Comparison of ENCODE assay signal across 12 cellular contexts in genomic region chr9:115649991-115650472, GRCh38.
DNase-seq lines count a peak whose midpoint lies in the region; ATAC-seq and TF ChIP-seq lines count a peak whose summit lies in the region.
"Had no signal": no experiment of that assay in that cellular context is flagged by ENCODE, and none has a peak within 500 bp of the region (broad histone marks: within the 10 kb centered on the region; RNA-seq: fewer than 3 reads in every experiment).

No MANE protein-coding gene starts in this region.

- WGBS in psoas muscle, 3 donors, result 30 to 57% (median 39%) methylated on average over 9 of the region's 9 CpGs

- no peak overlapping the region for H3K4me3 Mint-ChIP-seq in activated CD8-positive, alpha-beta T cell treated with anti-CD3 and anti-CD28 coated beads for 36 hours
- H3K4me3 Mint-ChIP-seq: CD4-positive, CD25-positive, alpha-beta regulatory T cell had no signal

- no peak overlapping the region for H3K27ac Mint-ChIP-seq in activated CD8-positive, alpha-beta T cell treated with anti-CD3 and anti-CD28 coated beads for 36 hours
- H3K27ac Mint-ChIP-seq: CD4-positive, CD25-positive, alpha-beta regulatory T cell had no signal

- H3K27me3 ChIP-seq in psoas muscle (ENCODE audit: insufficient read depth in 3 of 3, low read length in 2 of 3), result peaks cover 0 to 2% (median 0%) of the 10 kb centered on the region in 3 donors

- no peaks in the 10 kb centered on the region for H3K4me1 Mint-ChIP-seq in activated CD8-positive, alpha-beta T cell treated with anti-CD3 and anti-CD28 coated beads for 36 hours (ENCODE audit: low read depth)
- H3K4me1 Mint-ChIP-seq: CD4-positive, CD25-positive, alpha-beta regulatory T cell had no signal

- H3K9me3 Mint-ChIP-seq in activated CD8-positive, alpha-beta T cell treated with anti-CD3 and anti-CD28 coated beads for 36 hours, result no peaks in the 10 kb centered on the region

- ATAC-seq in psoas muscle, result peak; percentile 37 to 90 (median 83)
- no peak for ATAC-seq in activated CD8-positive, alpha-beta T cell treated with anti-CD3 and anti-CD28 coated beads for 36 hours

- H3K27me3 Mint-ChIP-seq in activated CD8-positive, alpha-beta T cell treated with anti-CD3 and anti-CD28 coated beads for 36 hours, result peaks cover 5% of the 10 kb centered on the region
- H3K27me3 Mint-ChIP-seq: CD4-positive, CD25-positive, alpha-beta regulatory T cell had no signal

- H3K4me3 ChIP-seq in astrocyte of the spinal cord (ENCODE audit: low read depth, low read length) (no peak overlapping the region), psoas muscle (no peak overlapping the region)

- no peak overlapping the region for H3K27ac ChIP-seq in psoas muscle
- H3K27ac ChIP-seq: VCaP had no signal

- H3K4me1 ChIP-seq in psoas muscle, result no peaks in the 10 kb centered on the region

- DNase-seq in Ammon's horn (ENCODE audit: low spot score), result peak; percentile 89
- peak; percentile 96 for DNase-seq in astrocyte of the spinal cord (ENCODE audit: low read depth, low spot score)
- DNase-seq in hepatic stellate cell (ENCODE audit: low spot score), result peak; percentile 34
- peak; percentile 66 to 73 for DNase-seq in psoas muscle
- no peak for DNase-seq in activated CD8-positive, alpha-beta T cell treated with anti-CD3 and anti-CD28 coated beads for 36 hours
- no peak for DNase-seq in DMS114 treated with DMSO at 0.1 percent for 48 hours (lab: John Stamatoyannopoulos, UW; ENCODE audit: unreplicated experiment)
- DNase-seq in GM10248 (ENCODE audit: extremely low spot score), result no peak
- DNase-seq in GF-D8 (lab: John Stamatoyannopoulos, UW), result no peak
- DNase-seq: amniotic stem cell; CD4-positive, CD25-positive, alpha-beta regulatory T cell; NCI-H2029 had no signal

- POLR2A ChIA-PET in activated CD8-positive, alpha-beta T cell treated with anti-CD3 and anti-CD28 coated beads for 36 hours (lab: Charles Lee), result no interaction called here
- POLR2A ChIA-PET in GM10248 (lab: Yijun Ruan, JAX), result no interaction called here

- no peaks in the 10 kb centered on the region for H3K36me3 ChIP-seq in psoas muscle (ENCODE audit: insufficient read depth in 1 of 2, low read depth in 1 of 2)

- intact Hi-C loops in psoas muscle (cut with DNase I), result no loop called here
- intact Hi-C loops in activated CD8-positive, alpha-beta T cell treated with anti-CD3 and anti-CD28 coated beads for 36 hours (cut with micrococcal nuclease), result no loop called here

- no peaks in the 10 kb centered on the region for H3K9me3 ChIP-seq in psoas muscle

- CTCF ChIA-PET in activated CD8-positive, alpha-beta T cell treated with anti-CD3 and anti-CD28 coated beads for 36 hours (lab: Charles Lee), result no interaction called here
- CTCF ChIA-PET in GM10248 (lab: Yijun Ruan, JAX), result no interaction called here

- H3K36me3 Mint-ChIP-seq in activated CD8-positive, alpha-beta T cell treated with anti-CD3 and anti-CD28 coated beads for 36 hours (ENCODE audit: low read depth), result no peaks in the 10 kb centered on the region
- H3K36me3 Mint-ChIP-seq: CD4-positive, CD25-positive, alpha-beta regulatory T cell had no signal

- in situ Hi-C loops in astrocyte of the spinal cord (cut with HindIII; ENCODE audit: low sequenced_read_pairs), result no loop called here

- TF ChIP-seq CTCF in astrocyte of the spinal cord (IDR thresholded peaks at IDR 0.05; ENCODE audit: low read depth, low read length) (no peak), psoas muscle (IDR thresholded peaks at IDR 0.05) (no peak), GM10248 (IDR thresholded peaks at IDR 0.05; ENCODE audit: control extremely low read depth, extremely low read depth, low read depth, missing control alignments) (no peak)
- no peak for TF ChIP-seq CTCF in activated CD8-positive, alpha-beta T cell treated with anti-CD3 and anti-CD28 coated beads for 36 hours (IDR thresholded peaks at IDR 0.05)

Comparison
In these comparisons a context has a peak if more than half of its experiments do, and no peak if none do; other contexts are left out.
1. DNase-seq: peak in Ammon's horn (single experiment), astrocyte of the spinal cord (single experiment), hepatic stellate cell (single experiment) and psoas muscle (2 of 2); none in activated CD8-positive, alpha-beta T cell treated with anti-CD3 and anti-CD28 coated beads for 36 hours (single experiment), DMS114 treated with DMSO at 0.1 percent for 48 hours (single experiment), GM10248 (single experiment) and GF-D8 (single experiment).